ENCODE assay signal across 9 cellular contexts in genomic region chr15:39429898-39430357, GRCh38.
DNase-seq lines count a peak whose midpoint lies in the region; ATAC-seq and TF ChIP-seq lines count a peak whose summit lies in the region.
"Had no signal": no experiment of that assay in that cellular context is flagged by ENCODE, and none has a peak within 500 bp of the region (broad histone marks: within the 10 kb centered on the region; RNA-seq: fewer than 3 reads in every experiment).

No MANE protein-coding gene starts in this region.

- no peak for TF ChIP-seq POLR2A in sigmoid colon (IDR thresholded peaks at IDR 0.05)

- H3K4me1 Mint-ChIP-seq in activated naive CD4-positive, alpha-beta T cell treated with anti-CD3 and anti-CD28 coated beads, Interleukin-2, amount 50 U/mL, for 24 hours = peaks cover 31% of the 10 kb centered on the region
- peaks cover 36% of the 10 kb centered on the region for H3K4me1 Mint-ChIP-seq in activated naive CD4-positive, alpha-beta T cell treated with anti-CD3 and anti-CD28 coated beads, Interleukin-2, amount 10 ng/mL, durations not matched to agents 7 days and 5 days
- H3K4me1 Mint-ChIP-seq in stimulated activated naive CD8-positive, alpha-beta T cell treated with anti-CD3 and anti-CD28 coated beads, Interleukin-15, Interleukin-2, amounts not matched to agents 100 ng/mL and 50 ng/mL, for 24 hours (ENCODE audit: low read depth) = peaks cover 45% of the 10 kb centered on the region
- H3K4me1 Mint-ChIP-seq in naive thymus-derived CD4-positive, alpha-beta T cell = peaks cover 21 to 37% (median 29%) of the 10 kb centered on the region in 7 donors

- intact Hi-C loops in naive thymus-derived CD4-positive, alpha-beta T cell (cut with micrococcal nuclease) = no loop called here
- intact Hi-C loops in sigmoid colon (cut with DNase I) = no loop called here

- POLR2A ChIA-PET in naive thymus-derived CD4-positive, alpha-beta T cell (lab: Charles Lee) = no interaction called here

- WGBS in sigmoid colon, 2 donors = 18 to 32% methylated on average over 3 of the region's 3 CpGs

- no peak for TF ChIP-seq CTCF in sigmoid colon (IDR thresholded peaks at IDR 0.05)

- ATAC-seq in HG03565 (IDR thresholded peaks at IDR 0.05; ENCODE audit: unreplicated experiment) = peak; percentile 35
- ATAC-seq in naive thymus-derived CD4-positive, alpha-beta T cell = no peak

- DNase-seq in activated naive CD4-positive, alpha-beta T cell treated with anti-CD3 and anti-CD28 coated beads, Interleukin-2, amount 10 ng/mL, durations not matched to agents 7 days and 5 days = no peak
- DNase-seq in dermis blood vessel endothelial cell (peak; percentile 97), sigmoid colon (no peak), DMS 273 treated with DMSO at 0.1 percent for 48 hours (lab: John Stamatoyannopoulos, UW) (no peak)
- DNase-seq in naive thymus-derived CD4-positive, alpha-beta T cell = no peak

- H3K36me3 Mint-ChIP-seq in activated naive CD4-positive, alpha-beta T cell treated with anti-CD3 and anti-CD28 coated beads, Interleukin-2, amount 50 U/mL, for 24 hours = no peaks in the 10 kb centered on the region
- H3K36me3 Mint-ChIP-seq in activated naive CD4-positive, alpha-beta T cell treated with anti-CD3 and anti-CD28 coated beads, Interleukin-2, amount 10 ng/mL, durations not matched to agents 7 days and 5 days = peaks cover 1% of the 10 kb centered on the region
- H3K36me3 Mint-ChIP-seq in stimulated activated naive CD8-positive, alpha-beta T cell treated with anti-CD3 and anti-CD28 coated beads, Interleukin-15, Interleukin-2, amounts not matched to agents 100 ng/mL and 50 ng/mL, for 24 hours (ENCODE audit: low read depth) = no peaks in the 10 kb centered on the region
- peaks cover 0 to 2% (median 0%) of the 10 kb centered on the region in 5 donors for H3K36me3 Mint-ChIP-seq in naive thymus-derived CD4-positive, alpha-beta T cell

- no peak overlapping the region for H3K4me3 Mint-ChIP-seq in activated naive CD4-positive, alpha-beta T cell treated with anti-CD3 and anti-CD28 coated beads, Interleukin-2, amount 50 U/mL, for 24 hours
- H3K4me3 Mint-ChIP-seq in activated naive CD4-positive, alpha-beta T cell treated with anti-CD3 and anti-CD28 coated beads, Interleukin-2, amount 10 ng/mL, durations not matched to agents 7 days and 5 days = no peak overlapping the region
- H3K4me3 Mint-ChIP-seq in stimulated activated naive CD8-positive, alpha-beta T cell treated with anti-CD3 and anti-CD28 coated beads, Interleukin-15, Interleukin-2, amounts not matched to agents 100 ng/mL and 50 ng/mL, for 24 hours = no peak overlapping the region
- peak overlapping the region in 1 of 10 donors; percentile 15 for H3K4me3 Mint-ChIP-seq in naive thymus-derived CD4-positive, alpha-beta T cell
- H3K4me3 Mint-ChIP-seq: CD8-positive, alpha-beta memory T cell had no signal

- peaks cover 14 to 15% of the 10 kb centered on the region in 2 donors for H3K4me1 ChIP-seq in naive thymus-derived CD4-positive, alpha-beta T cell (ENCODE audit: control insufficient read depth in 2 of 2, insufficient read depth in 2 of 2, low read length in 2 of 2)
- H3K4me1 ChIP-seq in sigmoid colon = peaks cover 0 to 63% (median 45%) of the 10 kb centered on the region in 4 donors

- no peaks in the 10 kb centered on the region for H3K9me3 Mint-ChIP-seq in activated naive CD4-positive, alpha-beta T cell treated with anti-CD3 and anti-CD28 coated beads, Interleukin-2, amount 50 U/mL, for 24 hours
- no peaks in the 10 kb centered on the region for H3K9me3 Mint-ChIP-seq in activated naive CD4-positive, alpha-beta T cell treated with anti-CD3 and anti-CD28 coated beads, Interleukin-2, amount 10 ng/mL, durations not matched to agents 7 days and 5 days
- H3K9me3 Mint-ChIP-seq in stimulated activated naive CD8-positive, alpha-beta T cell treated with anti-CD3 and anti-CD28 coated beads, Interleukin-15, Interleukin-2, amounts not matched to agents 100 ng/mL and 50 ng/mL, for 24 hours = no peaks in the 10 kb centered on the region
- peaks cover 0 to 4% (median 0%) of the 10 kb centered on the region in 11 donors for H3K9me3 Mint-ChIP-seq in naive thymus-derived CD4-positive, alpha-beta T cell

- TF ChIP-seq EP300 in sigmoid colon (IDR thresholded peaks at IDR 0.05) = no peak

- H3K27me3 Mint-ChIP-seq in activated naive CD4-positive, alpha-beta T cell treated with anti-CD3 and anti-CD28 coated beads, Interleukin-2, amount 50 U/mL, for 24 hours = peaks cover 24% of the 10 kb centered on the region
- H3K27me3 Mint-ChIP-seq in activated naive CD4-positive, alpha-beta T cell treated with anti-CD3 and anti-CD28 coated beads, Interleukin-2, amount 10 ng/mL, durations not matched to agents 7 days and 5 days = peaks cover 49% of the 10 kb centered on the region
- H3K27me3 Mint-ChIP-seq in stimulated activated naive CD8-positive, alpha-beta T cell treated with anti-CD3 and anti-CD28 coated beads, Interleukin-15, Interleukin-2, amounts not matched to agents 100 ng/mL and 50 ng/mL, for 24 hours = peaks cover 42% of the 10 kb centered on the region
- peaks cover 23 to 69% (median 56%) of the 10 kb centered on the region in 5 donors for H3K27me3 Mint-ChIP-seq in naive thymus-derived CD4-positive, alpha-beta T cell

- no peaks in the 10 kb centered on the region for H3K27me3 ChIP-seq in naive thymus-derived CD4-positive, alpha-beta T cell (ENCODE audit: control insufficient read depth in 2 of 2, insufficient read depth in 2 of 2, low read length in 2 of 2)
- H3K27me3 ChIP-seq in sigmoid colon = no peaks in the 10 kb centered on the region

- no peak overlapping the region for H3K4me3 ChIP-seq in naive thymus-derived CD4-positive, alpha-beta T cell (ENCODE audit: low read length)
- no peak overlapping the region for H3K4me3 ChIP-seq in sigmoid colon

- peak overlapping the region; percentile 66 for H3K27ac Mint-ChIP-seq in activated naive CD4-positive, alpha-beta T cell treated with anti-CD3 and anti-CD28 coated beads, Interleukin-2, amount 50 U/mL, for 24 hours
- no peak overlapping the region for H3K27ac Mint-ChIP-seq in activated naive CD4-positive, alpha-beta T cell treated with anti-CD3 and anti-CD28 coated beads, Interleukin-2, amount 10 ng/mL, durations not matched to agents 7 days and 5 days
- peak overlapping the region; percentile 56 for H3K27ac Mint-ChIP-seq in stimulated activated naive CD8-positive, alpha-beta T cell treated with anti-CD3 and anti-CD28 coated beads, Interleukin-15, Interleukin-2, amounts not matched to agents 100 ng/mL and 50 ng/mL, for 24 hours
- H3K27ac Mint-ChIP-seq in naive thymus-derived CD4-positive, alpha-beta T cell = no peak overlapping the region

- H3K9me3 ChIP-seq in naive thymus-derived CD4-positive, alpha-beta T cell (ENCODE audit: control insufficient read depth in 2 of 3, low read length in 3 of 3) = no peaks in the 10 kb centered on the region
- no peaks in the 10 kb centered on the region for H3K9me3 ChIP-seq in sigmoid colon

- H3K36me3 ChIP-seq in naive thymus-derived CD4-positive, alpha-beta T cell (ENCODE audit: control insufficient read depth in 2 of 3, insufficient read depth in 3 of 3, low read length in 3 of 3) = no peaks in the 10 kb centered on the region
- no peaks in the 10 kb centered on the region for H3K36me3 ChIP-seq in sigmoid colon

- H3K27ac ChIP-seq in naive thymus-derived CD4-positive, alpha-beta T cell (ENCODE audit: low read depth, low read length) = no peak overlapping the region
- peak overlapping the region in 1 of 4 donors; percentile 50 for H3K27ac ChIP-seq in sigmoid colon

- CTCF ChIA-PET in activated naive CD4-positive, alpha-beta T cell treated with anti-CD3 and anti-CD28 coated beads, Interleukin-2, amount 10 ng/mL, durations not matched to agents 7 days and 5 days (lab: Charles Lee) = no interaction called here
- CTCF ChIA-PET in naive thymus-derived CD4-positive, alpha-beta T cell (lab: Charles Lee) = no interaction called here

Comparison
In these comparisons a context has a peak if more than half of its experiments do, and no peak if none do; other contexts are left out.
1. H3K27ac Mint-ChIP-seq: peak in activated naive CD4-positive, alpha-beta T cell treated with anti-CD3 and anti-CD28 coated beads, Interleukin-2, amount 50 U/mL, for 24 hours (single experiment) and stimulated activated naive CD8-positive, alpha-beta T cell treated with anti-CD3 and anti-CD28 coated beads, Interleukin-15, Interleukin-2, amounts not matched to agents 100 ng/mL and 50 ng/mL, for 24 hours (single experiment); none in activated naive CD4-positive, alpha-beta T cell treated with anti-CD3 and anti-CD28 coated beads, Interleukin-2, amount 10 ng/mL, durations not matched to agents 7 days and 5 days (single experiment) and naive thymus-derived CD4-positive, alpha-beta T cell (0 of 9).